15 cellular contexts compared by ENCODE assay signal in the genomic region with DNA sequence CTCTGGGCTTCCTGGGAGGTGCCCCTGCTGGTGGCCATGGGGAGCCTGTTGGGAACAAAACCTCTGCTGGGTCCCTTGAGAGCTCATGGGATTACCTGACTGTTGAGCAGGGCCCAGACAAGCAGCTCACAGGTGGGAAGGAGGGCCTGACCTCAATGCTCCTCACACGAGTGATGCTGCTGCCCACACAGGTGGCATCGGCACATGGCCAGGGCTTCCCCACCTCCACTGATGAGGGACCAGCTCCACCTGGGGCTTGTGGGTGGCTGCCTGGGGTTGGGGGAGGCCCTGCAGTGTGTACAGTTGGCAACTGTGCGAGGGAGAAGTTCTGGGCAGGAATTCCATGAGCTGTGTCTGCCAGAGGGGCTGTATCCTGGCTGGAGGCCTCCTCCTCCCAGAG.
DNase-seq lines count a peak whose midpoint lies in the region; ATAC-seq and TF ChIP-seq lines count a peak whose summit lies in the region.
"Had no signal": no experiment of that assay in that cellular context is flagged by ENCODE, and none has a peak within 500 bp of the region (broad histone marks: within the 10 kb centered on the region; RNA-seq: fewer than 3 reads in every experiment).

No MANE protein-coding gene starts in this region.

- no peak overlapping the region for H3K4me3 Mint-ChIP-seq in neural crest cell
- no peak overlapping the region for H3K4me3 Mint-ChIP-seq in stimulated activated memory B cell treated with anti-CD40 and anti-IgM and Interleukin-4, amounts not matched to agents 10 μg/mL and 1 μg/mL and 100 μg/mL, for 72 hours
- H3K4me3 Mint-ChIP-seq: CD8-positive, alpha-beta T cell had no signal

- no peaks in the 10 kb centered on the region for H3K9me3 Mint-ChIP-seq in neural crest cell
- no peaks in the 10 kb centered on the region for H3K9me3 Mint-ChIP-seq in stimulated activated memory B cell treated with anti-CD40 and anti-IgM and Interleukin-4, amounts not matched to agents 10 μg/mL and 1 μg/mL and 100 μg/mL, for 72 hours
- H3K9me3 Mint-ChIP-seq: CD8-positive, alpha-beta T cell had no signal

- peak; percentile 42 for DNase-seq in activated effector memory CD4-positive, alpha-beta T cell treated with anti-CD3 and anti-CD28 coated beads, Interleukin-2, amount 50 U/mL, for 16 hours
- DNase-seq in activated effector memory CD4-positive, alpha-beta T cell treated with Interleukin-2 at 50 U/mL for 16 hours: no peak
- peak; percentile 54 for DNase-seq in islet precursor cell
- DNase-seq in neural crest cell (ENCODE audit: low read depth, low spot score): no peak
- DNase-seq in NCI-H1930 (lab: John Stamatoyannopoulos, UW): no peak
- DNase-seq: AML-193; Calu3; CD8-positive, alpha-beta T cell; DMS79 treated with DMSO at 0.1 percent for 48 hours; GF-D8; GM23248; HCEC 1CT had no signal

- H3K27me3 Mint-ChIP-seq in neural crest cell (ENCODE audit: low read depth): peaks cover 17% of the 10 kb centered on the region
- peaks cover 23% of the 10 kb centered on the region for H3K27me3 Mint-ChIP-seq in stimulated activated memory B cell treated with anti-CD40 and anti-IgM and Interleukin-4, amounts not matched to agents 10 μg/mL and 1 μg/mL and 100 μg/mL, for 72 hours

- peak overlapping the region; percentile 71 for H3K27ac Mint-ChIP-seq in neural crest cell (ENCODE audit: unreplicated experiment)
- H3K27ac Mint-ChIP-seq in stimulated activated memory B cell treated with anti-CD40 and anti-IgM and Interleukin-4, amounts not matched to agents 10 μg/mL and 1 μg/mL and 100 μg/mL, for 72 hours: no peak overlapping the region
- H3K27ac Mint-ChIP-seq: CD8-positive, alpha-beta T cell had no signal

- no peak for ATAC-seq in stimulated activated memory B cell treated with anti-CD40 and anti-IgM and Interleukin-4, amounts not matched to agents 10 μg/mL and 1 μg/mL and 100 μg/mL, for 72 hours
- ATAC-seq in GM21447 (IDR thresholded peaks at IDR 0.05; ENCODE audit: unreplicated experiment): no peak
- ATAC-seq: A549; CD8-positive, alpha-beta T cell had no signal

- peaks cover 7% of the 10 kb centered on the region for H3K4me1 Mint-ChIP-seq in neural crest cell
- H3K4me1 Mint-ChIP-seq in stimulated activated memory B cell treated with anti-CD40 and anti-IgM and Interleukin-4, amounts not matched to agents 10 μg/mL and 1 μg/mL and 100 μg/mL, for 72 hours: peaks cover 20% of the 10 kb centered on the region

- no peak for TF ChIP-seq CTCF in neural crest cell (conservative IDR thresholded peaks at IDR 0.05)

- H3K36me3 Mint-ChIP-seq in neural crest cell (ENCODE audit: low read depth): no peaks in the 10 kb centered on the region
- H3K36me3 Mint-ChIP-seq in stimulated activated memory B cell treated with anti-CD40 and anti-IgM and Interleukin-4, amounts not matched to agents 10 μg/mL and 1 μg/mL and 100 μg/mL, for 72 hours: no peaks in the 10 kb centered on the region
- H3K36me3 Mint-ChIP-seq: CD8-positive, alpha-beta T cell had no signal

Comparison
In these comparisons a context has a peak if more than half of its experiments do, and no peak if none do; other contexts are left out.
1. DNase-seq: peak in activated effector memory CD4-positive, alpha-beta T cell treated with anti-CD3 and anti-CD28 coated beads, Interleukin-2, amount 50 U/mL, for 16 hours (single experiment) and islet precursor cell (single experiment); none in activated effector memory CD4-positive, alpha-beta T cell treated with Interleukin-2 at 50 U/mL for 16 hours (single experiment), neural crest cell (single experiment) and NCI-H1930 (0 of 2).